In the genomic region with DNA sequence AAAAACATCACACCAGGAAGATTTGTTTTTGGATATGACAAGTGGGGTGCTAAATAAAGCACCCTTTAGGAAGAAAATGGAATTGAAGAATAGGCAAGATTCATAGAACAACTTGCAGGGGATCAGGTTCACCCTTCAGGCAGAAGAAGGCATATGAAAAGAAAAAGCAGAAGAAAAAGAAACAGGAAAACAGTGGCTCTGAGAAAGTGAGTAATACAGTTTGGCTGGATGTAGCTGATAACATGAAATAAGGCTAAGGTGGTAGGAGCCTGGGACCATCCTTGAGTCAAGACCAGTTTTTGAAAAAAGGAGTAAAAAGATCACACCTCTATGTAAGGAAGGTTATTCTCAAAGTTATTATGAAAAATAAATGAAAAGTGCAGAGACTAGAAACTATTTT, we compare ENCODE assay signal across 1 cellular context.
TF ChIP-seq lines count a peak whose summit lies in the region.

No MANE protein-coding gene starts in this region.

TF ChIP-seq in K562, 482 proteins besides CTCF, POLR2A, EP300 and RAD21 (continued from another document):
- TF ChIP-seq, protein P1, sequence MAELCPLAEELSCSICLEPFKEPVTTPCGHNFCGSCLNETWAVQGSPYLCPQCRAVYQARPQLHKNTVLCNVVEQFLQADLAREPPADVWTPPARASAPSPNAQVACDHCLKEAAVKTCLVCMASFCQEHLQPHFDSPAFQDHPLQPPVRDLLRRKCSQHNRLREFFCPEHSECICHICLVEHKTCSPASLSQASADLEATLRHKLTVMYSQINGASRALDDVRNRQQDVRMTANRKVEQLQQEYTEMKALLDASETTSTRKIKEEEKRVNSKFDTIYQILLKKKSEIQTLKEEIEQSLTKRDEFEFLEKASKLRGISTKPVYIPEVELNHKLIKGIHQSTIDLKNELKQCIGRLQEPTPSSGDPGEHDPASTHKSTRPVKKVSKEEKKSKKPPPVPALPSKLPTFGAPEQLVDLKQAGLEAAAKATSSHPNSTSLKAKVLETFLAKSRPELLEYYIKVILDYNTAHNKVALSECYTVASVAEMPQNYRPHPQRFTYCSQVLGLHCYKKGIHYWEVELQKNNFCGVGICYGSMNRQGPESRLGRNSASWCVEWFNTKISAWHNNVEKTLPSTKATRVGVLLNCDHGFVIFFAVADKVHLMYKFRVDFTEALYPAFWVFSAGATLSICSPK (IDR thresholded peaks at IDR 0.05; ENCODE audit: borderline replicate concordance), result no peak
- TF ChIP-seq ELF4 (CRISPR knock-in tag; IDR thresholded peaks at IDR 0.05) (no peak), CBFA2T3 (IDR thresholded peaks at IDR 0.05) (0 out of 2 replicates have a peak, but pooled peaks have one; percentile 14)
